20 cellular contexts compared by ENCODE assay signal in genomic region chr12:1347294-1347693, GRCh38.
"Had no signal": no experiment of that assay in that cellular context is flagged by ENCODE, and none has a peak within 500 bp of the region (broad histone marks: within the 10 kb centered on the region; RNA-seq: fewer than 3 reads in every experiment).

No MANE protein-coding gene starts in this region.

- DNase-seq: Karpas-422, KG1, MM.1S, NCI-H1048, NCI-H1105, NCI-H1417, NCI-H1436 treated with DMSO at 0.1 percent for 48 hours, NCI-H1694, NCI-H187 treated with DMSO at 0.1 percent for 48 hours, NCI-H2029 treated with DMSO at 0.1 percent for 48 hours, NCI-H2107, NCI-H2227 treated with DMSO at 0.1 percent for 48 hours, NCI-H510A, NCI-H524 treated with DMSO at 0.1 percent for 48 hours, NCI-H69, NCI-H774, Right ventricle myocardium superior, RPMI8226, SIG-M5 had no signal

- FAIRE-seq: RCC 7860 had no signal
